ENCODE assay signal across 1 cellular context in the genomic region with DNA sequence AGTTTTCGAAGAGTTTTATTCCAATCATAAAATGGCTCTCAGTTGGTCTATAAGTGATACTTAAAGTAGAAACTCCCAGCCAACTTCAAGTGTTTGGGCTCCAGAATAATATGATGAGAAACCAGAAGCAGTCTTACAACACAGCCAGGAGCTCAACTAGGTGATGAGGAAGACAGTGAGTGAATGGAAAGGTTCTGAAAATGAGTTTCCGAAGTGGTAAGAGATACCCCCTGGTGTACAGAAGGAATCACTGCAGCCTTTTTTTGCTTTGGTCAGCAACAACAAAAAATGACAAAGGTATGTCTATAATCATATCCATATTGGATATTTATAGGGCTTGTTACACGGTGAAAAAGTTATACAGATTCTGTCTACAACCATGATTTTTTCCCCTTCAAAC.
TF ChIP-seq lines count a peak whose summit lies in the region.

No MANE protein-coding gene starts in this region.

TF ChIP-seq in HepG2, 621 proteins besides CTCF, POLR2A, EP300 and RAD21:
- TF ChIP-seq MAFF (IDR thresholded peaks at IDR 0.05; ENCODE audit: low read depth, low read length) (peak; percentile 80; the same call in 1 of the 2 replicates), ASH2L (IDR thresholded peaks at IDR 0.05; ENCODE audit: insufficient read length, low read depth, low read length) (no peak), MAFK (conservative IDR thresholded peaks at IDR 0.05 in 1 of 2, IDR thresholded peaks at IDR 0.05 in 1 of 2; ENCODE audit: low read length in 2 of 2) (peak; percentile 85 to 88), SMARCC2 (IDR thresholded peaks at IDR 0.05) (no peak)
